9 cellular contexts compared by ENCODE assay signal in the genomic region with DNA sequence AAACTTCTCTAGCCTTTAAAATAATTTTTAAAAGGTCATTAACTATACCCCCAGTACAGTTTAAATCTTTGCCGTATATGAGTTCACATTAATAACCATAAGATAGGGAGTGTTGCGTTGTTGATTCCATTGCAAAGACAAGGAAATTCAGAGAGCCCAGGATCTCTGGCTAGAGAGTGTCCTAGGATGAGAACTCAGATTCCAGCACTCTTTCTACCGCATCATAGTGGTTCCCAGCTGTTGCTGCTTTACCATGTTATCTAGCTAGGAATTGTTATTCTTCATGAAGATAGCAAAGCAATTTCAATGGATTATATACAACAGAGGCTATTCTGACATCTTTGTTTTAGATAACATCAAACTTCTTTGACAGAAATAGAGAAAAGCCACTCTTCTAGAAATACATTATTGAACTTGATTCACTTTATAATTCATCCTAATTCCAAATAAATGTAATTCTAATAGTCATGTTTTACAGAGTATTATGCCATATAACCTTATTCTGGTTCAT.
"Had no signal": no experiment of that assay in that cellular context is flagged by ENCODE, and none has a peak within 500 bp of the region (broad histone marks: within the 10 kb centered on the region; RNA-seq: fewer than 3 reads in every experiment).

No MANE protein-coding gene starts in this region.

- H3K36me3 Mint-ChIP-seq: natural killer cell had no signal

- DNase-seq: left ventricle myocardium inferior had no signal

- H3K4me1 ChIP-seq: body of pancreas, foreskin keratinocyte, thyroid gland had no signal

- H3K4me3 ChIP-seq: body of pancreas, coronary artery, left ventricle myocardium inferior, mucosa of descending colon, thyroid gland had no signal

- H3K27me3 ChIP-seq: body of pancreas, foreskin keratinocyte, neutrophil, thyroid gland had no signal

- H3K36me3 ChIP-seq: left ventricle myocardium inferior, neutrophil, thyroid gland, WERI-Rb-1 had no signal

- H3K27ac Mint-ChIP-seq: natural killer cell had no signal

- H3K9me3 ChIP-seq: body of pancreas, left ventricle myocardium inferior, mucosa of descending colon, neutrophil, thyroid gland had no signal

- H3K4me3 Mint-ChIP-seq: natural killer cell had no signal

- H3K27ac ChIP-seq: body of pancreas, coronary artery, foreskin keratinocyte, left ventricle myocardium inferior, neutrophil, thyroid gland, WERI-Rb-1 had no signal

- H3K9me3 Mint-ChIP-seq: natural killer cell had no signal
